In the genomic region with DNA sequence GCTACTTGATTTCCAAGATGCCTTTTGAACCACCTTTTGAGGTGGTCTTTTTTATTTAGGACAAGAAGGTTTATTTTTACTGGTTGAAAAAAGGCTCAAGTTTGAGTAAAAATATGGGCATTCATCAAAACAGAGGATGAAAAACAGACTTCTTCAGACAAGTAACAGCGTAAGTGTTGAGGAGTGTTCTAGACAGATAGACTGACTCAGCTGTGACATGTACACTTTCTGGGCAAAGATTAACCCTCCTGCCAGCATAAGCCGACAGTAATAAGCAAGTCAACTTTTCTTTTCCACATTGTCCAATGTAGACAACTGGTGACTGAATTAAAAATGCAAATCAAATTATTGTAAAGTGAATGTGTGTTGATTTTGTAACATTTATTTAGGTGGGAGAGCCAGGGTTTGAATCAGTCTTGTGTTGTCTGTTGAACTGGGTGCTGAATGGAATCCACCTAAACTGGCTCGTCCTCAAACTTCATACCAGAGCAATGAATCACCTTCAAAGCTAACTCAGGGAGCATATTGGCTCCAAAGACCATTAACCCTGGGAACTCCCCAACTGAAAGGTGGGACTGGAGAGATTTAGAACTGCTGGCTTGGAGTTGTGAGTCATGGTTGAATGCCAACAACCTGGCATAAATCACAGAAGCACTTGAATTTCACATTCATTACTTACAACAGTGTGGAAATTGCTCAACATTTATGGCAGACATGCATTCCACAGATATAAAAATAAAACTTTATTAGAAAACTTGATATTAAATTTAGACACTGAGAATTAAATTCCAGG, we compare ENCODE assay signal across 9 cellular contexts.
A peak's percentile ranks its signal among the peaks of the same experiment; 100 is the strongest.
DNase-seq lines count a peak whose midpoint lies in the region; ATAC-seq, FAIRE-seq and TF ChIP-seq lines count a peak whose summit lies in the region.
"Had no signal": no experiment of that assay in that cellular context is flagged by ENCODE, and none has a peak within 500 bp of the region (broad histone marks: within the 10 kb centered on the region; RNA-seq: fewer than 3 reads in every experiment).

No MANE protein-coding gene starts in this region.

- TF ChIP-seq EP300 in A549 (IDR thresholded peaks at IDR 0.05), result peak; percentile 73 to 89; a peak in 4 of 5 replicates

- H3K4me1 ChIP-seq in A549, result peaks cover 38% of the 10 kb centered on the region

- H3K27ac ChIP-seq in A549, result peak overlapping the region; percentile 77 to 94
- H3K27ac ChIP-seq in brain microvascular endothelial cell, result peak overlapping the region; percentile 94
- H3K27ac ChIP-seq: HL-60 had no signal

- peaks cover 23% of the 10 kb centered on the region for H3K9me3 ChIP-seq in A549

- CTCF ChIA-PET in A549 (lab: Yijun Ruan, JAX), result interaction anchor here (0.7 to 1.1 kb wide), 3 partner anchors 38 to 79 kb away, joined by 3 read pairs; no protein-coding TSS in a partner anchor

- DNase-seq in A549 (ENCODE audit: low read depth in 1 of 2, low spot score in 1 of 2) (peak; percentile 81 to 97), HPDE6-E6E7 (ENCODE audit: extremely low spot score) (peak; percentile 85), brain microvascular endothelial cell (peak; percentile 94), left kidney (ENCODE audit: low read depth, low spot score) (peak; percentile 95), NCI-H1930 (lab: John Stamatoyannopoulos, UW) (no peak), activated T-cell treated with anti-CD3 and anti-CD28 coated beads for 4 hours (no peak)
- DNase-seq in stimulated activated CD4-positive, alpha-beta T cell treated with anti-CD3 and anti-CD28 coated beads, Interleukin-2, amount 100 ng/mL, for 48 hours, result no peak

- peak; percentile 10 to 43; a peak in 3 of 5 replicates for TF ChIP-seq RAD21 in A549 (conservative IDR thresholded peaks at IDR 0.05 in 1 of 2, IDR thresholded peaks at IDR 0.05 in 1 of 2)

- FAIRE-seq in A549 (lab: Jason Lieb, UNC), result peak; percentile 93

- ATAC-seq in A549 (peak; percentile 79 to 89), HG03175 (IDR thresholded peaks at IDR 0.05; ENCODE audit: unreplicated experiment) (no peak)

- in situ Hi-C loops in brain microvascular endothelial cell (cut with HindIII; ENCODE audit: low pct_ligation_motif_present, low sequenced_read_pairs), result no loop called here

- peak overlapping the region; percentile 84 for H3K4me2 ChIP-seq in A549

- no peak for TF ChIP-seq POLR2A in A549 (IDR thresholded peaks at IDR 0.05; ENCODE audit: low read length)

- 0% methylated on average over 3 of the region's 3 CpGs for WGBS in A549 (ENCODE audit: missing lambda C conversion rate)

- POLR2A ChIA-PET in A549 (lab: Yijun Ruan, JAX), result no interaction called here

- H3K4me3 ChIP-seq in A549 (no peak overlapping the region), brain microvascular endothelial cell (ENCODE audit: low read depth, low read length) (no peak overlapping the region)

- H3K36me3 ChIP-seq in brain microvascular endothelial cell (replicated peaks), result no peaks in the 10 kb centered on the region

- no peaks in the 10 kb centered on the region for H3K27me3 ChIP-seq in brain microvascular endothelial cell (replicated peaks)

- TF ChIP-seq CTCF in A549 (IDR thresholded peaks at IDR 0.05) (no peak), brain microvascular endothelial cell (IDR thresholded peaks at IDR 0.05; ENCODE audit: low read depth, low read length, missing control alignments) (no peak)

TF ChIP-seq in A549, 52 proteins besides CTCF, POLR2A, EP300 and RAD21 (continues in another document):
- TF ChIP-seq, protein P1, sequence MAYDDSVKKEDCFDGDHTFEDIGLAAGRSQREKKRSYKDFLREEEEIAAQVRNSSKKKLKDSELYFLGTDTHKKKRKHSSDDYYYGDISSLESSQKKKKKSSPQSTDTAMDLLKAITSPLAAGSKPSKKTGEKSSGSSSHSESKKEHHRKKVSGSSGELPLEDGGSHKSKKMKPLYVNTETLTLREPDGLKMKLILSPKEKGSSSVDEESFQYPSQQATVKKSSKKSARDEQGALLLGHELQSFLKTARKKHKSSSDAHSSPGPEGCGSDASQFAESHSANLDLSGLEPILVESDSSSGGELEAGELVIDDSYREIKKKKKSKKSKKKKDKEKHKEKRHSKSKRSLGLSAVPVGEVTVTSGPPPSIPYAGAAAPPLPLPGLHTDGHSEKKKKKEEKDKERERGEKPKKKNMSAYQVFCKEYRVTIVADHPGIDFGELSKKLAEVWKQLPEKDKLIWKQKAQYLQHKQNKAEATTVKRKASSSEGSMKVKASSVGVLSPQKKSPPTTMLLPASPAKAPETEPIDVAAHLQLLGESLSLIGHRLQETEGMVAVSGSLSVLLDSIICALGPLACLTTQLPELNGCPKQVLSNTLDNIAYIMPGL (CRISPR knock-in tag; IDR thresholded peaks at IDR 0.05; ENCODE audit: borderline replicate concordance), result no peak
- no peak for TF ChIP-seq RARB (CRISPR knock-in tag; IDR thresholded peaks at IDR 0.05)
- no peak for TF ChIP-seq EHMT2 (IDR thresholded peaks at IDR 0.05; ENCODE audit: low read depth)
- no peak for TF ChIP-seq CHD4 (IDR thresholded peaks at IDR 0.05; ENCODE audit: borderline replicate concordance)
- no peak for TF ChIP-seq PHF8 (IDR thresholded peaks at IDR 0.05; ENCODE audit: borderline replicate concordance, low read depth)
- no peak for TF ChIP-seq NPAS2 (CRISPR knock-in tag; IDR thresholded peaks at IDR 0.05; ENCODE audit: borderline replicate concordance)
- 0 out of 2 replicates have a peak, but pooled peaks have one; percentile 24 for TF ChIP-seq HOXB5 (CRISPR knock-in tag; IDR thresholded peaks at IDR 0.05)
- TF ChIP-seq KDM1A (IDR thresholded peaks at IDR 0.05; ENCODE audit: low read depth), result no peak
- peak; percentile 34; the same call in 1 of the 3 replicates for TF ChIP-seq SMC3 (IDR thresholded peaks at IDR 0.05)
- TF ChIP-seq MAFK (IDR thresholded peaks at IDR 0.05; ENCODE audit: partially characterized antibody), result peak; percentile 42
- TF ChIP-seq CBX2 (IDR thresholded peaks at IDR 0.05; ENCODE audit: borderline replicate concordance, low read depth), result no peak
- TF ChIP-seq, protein P2, sequence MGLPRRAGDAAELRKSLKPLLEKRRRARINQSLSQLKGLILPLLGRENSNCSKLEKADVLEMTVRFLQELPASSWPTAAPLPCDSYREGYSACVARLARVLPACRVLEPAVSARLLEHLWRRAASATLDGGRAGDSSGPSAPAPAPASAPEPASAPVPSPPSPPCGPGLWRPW (IDR thresholded peaks at IDR 0.05), result peak; percentile 67
- no peak for TF ChIP-seq TP53 (CRISPR knock-in tag; IDR thresholded peaks at IDR 0.05)
- no peak for TF ChIP-seq FOSB (CRISPR knock-in tag; IDR thresholded peaks at IDR 0.05)
- peak; percentile 97 for TF ChIP-seq JUNB (IDR thresholded peaks at IDR 0.05)
- no peak for TF ChIP-seq MYC (IDR thresholded peaks at IDR 0.05; ENCODE audit: borderline replicate concordance, low read length)
- TF ChIP-seq JUN (IDR thresholded peaks at IDR 0.05), result peak; percentile 87 to 88
- peak; percentile 94 for TF ChIP-seq GATA3 (IDR thresholded peaks at IDR 0.05; ENCODE audit: borderline replicate concordance)
- peak; percentile 87 to 97 for TF ChIP-seq CEBPB (IDR thresholded peaks at IDR 0.05)
- TF ChIP-seq BHLHE40 (IDR thresholded peaks at IDR 0.05; ENCODE audit: low read depth, low read length), result no peak
- TF ChIP-seq PBX3 (IDR thresholded peaks at IDR 0.05), result peak; percentile 80
- no peak for TF ChIP-seq ESRRA (IDR thresholded peaks at IDR 0.05; ENCODE audit: borderline replicate concordance, low read length)
- TF ChIP-seq, protein P3, sequence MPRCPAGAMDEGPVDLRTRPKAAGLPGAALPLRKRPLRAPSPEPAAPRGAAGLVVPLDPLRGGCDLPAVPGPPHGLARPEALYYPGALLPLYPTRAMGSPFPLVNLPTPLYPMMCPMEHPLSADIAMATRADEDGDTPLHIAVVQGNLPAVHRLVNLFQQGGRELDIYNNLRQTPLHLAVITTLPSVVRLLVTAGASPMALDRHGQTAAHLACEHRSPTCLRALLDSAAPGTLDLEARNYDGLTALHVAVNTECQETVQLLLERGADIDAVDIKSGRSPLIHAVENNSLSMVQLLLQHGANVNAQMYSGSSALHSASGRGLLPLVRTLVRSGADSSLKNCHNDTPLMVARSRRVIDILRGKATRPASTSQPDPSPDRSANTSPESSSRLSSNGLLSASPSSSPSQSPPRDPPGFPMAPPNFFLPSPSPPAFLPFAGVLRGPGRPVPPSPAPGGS (IDR thresholded peaks at IDR 0.05), result peak; percentile 78; the same call in 1 of the 3 replicates
- TF ChIP-seq, protein P4, sequence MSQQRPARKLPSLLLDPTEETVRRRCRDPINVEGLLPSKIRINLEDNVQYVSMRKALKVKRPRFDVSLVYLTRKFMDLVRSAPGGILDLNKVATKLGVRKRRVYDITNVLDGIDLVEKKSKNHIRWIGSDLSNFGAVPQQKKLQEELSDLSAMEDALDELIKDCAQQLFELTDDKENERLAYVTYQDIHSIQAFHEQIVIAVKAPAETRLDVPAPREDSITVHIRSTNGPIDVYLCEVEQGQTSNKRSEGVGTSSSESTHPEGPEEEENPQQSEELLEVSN (IDR thresholded peaks at IDR 0.05; ENCODE audit: borderline replicate concordance, low read depth), result no peak
- TF ChIP-seq HOXA7 (CRISPR knock-in tag; IDR thresholded peaks at IDR 0.05), result no peak
- no peak for TF ChIP-seq RFX5 (IDR thresholded peaks at IDR 0.05)
- no peak for TF ChIP-seq ZC3H11A (IDR thresholded peaks at IDR 0.05)

Comparison
In these comparisons a context has a peak if more than half of its experiments do, and no peak if none do; other contexts are left out.
1. DNase-seq: peak in A549 (2 of 2), HPDE6-E6E7 (single experiment), brain microvascular endothelial cell (single experiment) and left kidney (single experiment); none in NCI-H1930 (0 of 2), activated T-cell treated with anti-CD3 and anti-CD28 coated beads for 4 hours (single experiment) and stimulated activated CD4-positive, alpha-beta T cell treated with anti-CD3 and anti-CD28 coated beads, Interleukin-2, amount 100 ng/mL, for 48 hours (0 of 2).